Comparison of ENCODE assay signal across 15 cellular contexts in genomic region chr3:53796161-53796560, GRCh38. TPM values are rescaled to one million over a fixed set of nuclear protein-coding genes. Genes with fewer than 3 reads are reported as not detected.
DNase-seq lines count a peak whose midpoint lies in the region; ATAC-seq and TF ChIP-seq lines count a peak whose summit lies in the region.
"Had no signal": no experiment of that assay in that cellular context is flagged by ENCODE, and none has a peak within 500 bp of the region (broad histone marks: within the 10 kb centered on the region; RNA-seq: fewer than 3 reads in every experiment).

No MANE protein-coding gene starts in this region.

- H3K4me1 Mint-ChIP-seq in natural killer cell treated with Interleukin-12 subunit alpha and Interleukin-12 subunit beta and Interleukin-15 and Interleukin-18, amount 100 ng/mL, for 72 hours (ENCODE audit: low read depth in 2 of 2), result no peaks in the 10 kb centered on the region
- no peaks in the 10 kb centered on the region for H3K4me1 Mint-ChIP-seq in chondrocyte (ENCODE audit: low read depth)
- H3K4me1 Mint-ChIP-seq in stimulated activated naive CD8-positive, alpha-beta T cell treated with anti-CD3 and anti-CD28 coated beads, Interleukin-15, amount 100 ng/mL, for 72 hours, result no peaks in the 10 kb centered on the region
- H3K4me1 Mint-ChIP-seq: B cell; naive thymus-derived CD8-positive, alpha-beta T cell had no signal

- DNase-seq in DMS53 treated with DMSO at 0.1 percent for 48 hours (lab: John Stamatoyannopoulos, UW; ENCODE audit: unreplicated experiment) (peak; percentile 1), NCI-H524 (lab: John Stamatoyannopoulos, UW) (peak; percentile 79 to 89), epithelial cell of esophagus (ENCODE audit: low read depth) (peak; percentile 9), ACHN (no peak), chondrocyte (ENCODE audit: low spot score) (no peak)
- DNase-seq in natural killer cell treated with Interleukin-12 subunit alpha and Interleukin-12 subunit beta and Interleukin-15 and Interleukin-18, amount 100 ng/mL, for 72 hours (ENCODE audit: low spot score), result peak; percentile 55
- no peak for DNase-seq in stimulated activated naive CD8-positive, alpha-beta T cell treated with anti-CD3 and anti-CD28 coated beads, Interleukin-15, amount 100 ng/mL, for 72 hours
- DNase-seq: activated T-cell treated with anti-CD3 and anti-CD28 coated beads, Interleukin-2, amount 50 U/mL, for 72 hours; naive thymus-derived CD8-positive, alpha-beta T cell; NCI-H1417 treated with DMSO at 0.1 percent for 48 hours; SIG-M5; stimulated activated CD4-positive, alpha-beta T cell treated with anti-CD3 and anti-CD28 coated beads, Interleukin-15, amount 100 ng/mL, for 24 hours had no signal

- no peak overlapping the region for H3K4me3 Mint-ChIP-seq in natural killer cell treated with Interleukin-12 subunit alpha and Interleukin-12 subunit beta and Interleukin-15 and Interleukin-18, amount 100 ng/mL, for 72 hours
- H3K4me3 Mint-ChIP-seq in chondrocyte (ENCODE audit: unreplicated experiment), result no peak overlapping the region
- H3K4me3 Mint-ChIP-seq in stimulated activated naive CD8-positive, alpha-beta T cell treated with anti-CD3 and anti-CD28 coated beads, Interleukin-15, amount 100 ng/mL, for 72 hours, result no peak overlapping the region
- H3K4me3 Mint-ChIP-seq: activated T-cell treated with anti-CD3 and anti-CD28 coated beads, Interleukin-2, amount 50 U/mL, for 72 hours; B cell; naive thymus-derived CD8-positive, alpha-beta T cell had no signal

- H3K27ac Mint-ChIP-seq in natural killer cell treated with Interleukin-12 subunit alpha and Interleukin-12 subunit beta and Interleukin-15 and Interleukin-18, amount 100 ng/mL, for 72 hours, result no peak overlapping the region
- H3K27ac Mint-ChIP-seq in chondrocyte (ENCODE audit: unreplicated experiment), result no peak overlapping the region
- H3K27ac Mint-ChIP-seq in stimulated activated naive CD8-positive, alpha-beta T cell treated with anti-CD3 and anti-CD28 coated beads, Interleukin-15, amount 100 ng/mL, for 72 hours, result no peak overlapping the region
- H3K27ac Mint-ChIP-seq: activated T-cell treated with anti-CD3 and anti-CD28 coated beads, Interleukin-2, amount 50 U/mL, for 72 hours; B cell; naive thymus-derived CD8-positive, alpha-beta T cell had no signal

- ATAC-seq in natural killer cell treated with Interleukin-12 subunit alpha and Interleukin-12 subunit beta and Interleukin-15 and Interleukin-18, amount 100 ng/mL, for 72 hours, result peak in 1 of 2 donors; percentile 7
- no peak for ATAC-seq in GM21825 (IDR thresholded peaks at IDR 0.05; ENCODE audit: unreplicated experiment)
- ATAC-seq in stimulated activated naive CD8-positive, alpha-beta T cell treated with anti-CD3 and anti-CD28 coated beads, Interleukin-15, amount 100 ng/mL, for 72 hours, result no peak
- ATAC-seq: activated CD4-positive, CD25-positive, alpha-beta regulatory T cell treated with anti-CD3 and anti-CD28 coated beads, Interleukin-2, amount 50 U/mL, for 24 hours; activated T-cell treated with anti-CD3 and anti-CD28 coated beads, Interleukin-2, amount 50 U/mL, for 72 hours; naive thymus-derived CD8-positive, alpha-beta T cell had no signal

- H3K27me3 Mint-ChIP-seq in natural killer cell treated with Interleukin-12 subunit alpha and Interleukin-12 subunit beta and Interleukin-15 and Interleukin-18, amount 100 ng/mL, for 72 hours, result peaks cover 2 to 25% of the 10 kb centered on the region in 2 donors
- H3K27me3 Mint-ChIP-seq in chondrocyte (ENCODE audit: low read depth), result peaks cover 9% of the 10 kb centered on the region
- peaks cover 15% of the 10 kb centered on the region for H3K27me3 Mint-ChIP-seq in stimulated activated naive CD8-positive, alpha-beta T cell treated with anti-CD3 and anti-CD28 coated beads, Interleukin-15, amount 100 ng/mL, for 72 hours

- no peak overlapping the region for H3K4me3 ChIP-seq in epithelial cell of esophagus (ENCODE audit: low read length)

- H3K9me3 Mint-ChIP-seq in natural killer cell treated with Interleukin-12 subunit alpha and Interleukin-12 subunit beta and Interleukin-15 and Interleukin-18, amount 100 ng/mL, for 72 hours, result no peaks in the 10 kb centered on the region
- H3K9me3 Mint-ChIP-seq in chondrocyte (ENCODE audit: low read depth), result no peaks in the 10 kb centered on the region
- no peaks in the 10 kb centered on the region for H3K9me3 Mint-ChIP-seq in stimulated activated naive CD8-positive, alpha-beta T cell treated with anti-CD3 and anti-CD28 coated beads, Interleukin-15, amount 100 ng/mL, for 72 hours
- H3K9me3 Mint-ChIP-seq: activated T-cell treated with anti-CD3 and anti-CD28 coated beads, Interleukin-2, amount 50 U/mL, for 72 hours; naive thymus-derived CD8-positive, alpha-beta T cell had no signal

- in situ Hi-C loops in ACHN (cut with HindIII; ENCODE audit: low pct_ligation_motif_present, low pct_unique_long_range_greater_than_20kb, low sequenced_read_pairs), result no loop called here

- TF ChIP-seq CTCF in epithelial cell of esophagus (IDR thresholded peaks at IDR 0.05; ENCODE audit: insufficient read depth, low read depth, low read length, missing control alignments) (no peak), chondrocyte (IDR thresholded peaks at IDR 0.05) (no peak)

- H3K36me3 Mint-ChIP-seq in natural killer cell treated with Interleukin-12 subunit alpha and Interleukin-12 subunit beta and Interleukin-15 and Interleukin-18, amount 100 ng/mL, for 72 hours, result no peaks in the 10 kb centered on the region
- no peaks in the 10 kb centered on the region for H3K36me3 Mint-ChIP-seq in chondrocyte (ENCODE audit: low read depth)
- H3K36me3 Mint-ChIP-seq: naive thymus-derived CD8-positive, alpha-beta T cell had no signal

RNA-seq across cellular contexts. Expression of gene CHDH, which starts 50.1 kb away (rescaled TPM):
- under 1 TPM; 0.29 to 0.39 TPM for total RNA-seq in natural killer cell treated with Interleukin-12 subunit alpha and Interleukin-12 subunit beta and Interleukin-15 and Interleukin-18, amount 100 ng/mL, for 72 hours
- 0.46 to 0.67 TPM (median 0.60 TPM) in 3 replicates for total RNA-seq in chondrocyte

RNA-seq across cellular contexts. Expression of gene IL17RB, which starts 50.2 kb away (rescaled TPM):
- 1 to 10 TPM; 1.2 to 2.7 TPM for total RNA-seq in natural killer cell treated with Interleukin-12 subunit alpha and Interleukin-12 subunit beta and Interleukin-15 and Interleukin-18, amount 100 ng/mL, for 72 hours
- 0.22 to 0.36 TPM (median 0.31 TPM) in 3 replicates for total RNA-seq in chondrocyte
- total RNA-seq: naive thymus-derived CD8-positive, alpha-beta T cell had no signal

Comparison
In these comparisons a context has a peak if more than half of its experiments do, and no peak if none do; other contexts are left out.
1. DNase-seq: peak in DMS53 treated with DMSO at 0.1 percent for 48 hours (single experiment), NCI-H524 (2 of 2), epithelial cell of esophagus (single experiment) and natural killer cell treated with Interleukin-12 subunit alpha and Interleukin-12 subunit beta and Interleukin-15 and Interleukin-18, amount 100 ng/mL, for 72 hours (single experiment); none in ACHN (single experiment), chondrocyte (single experiment) and stimulated activated naive CD8-positive, alpha-beta T cell treated with anti-CD3 and anti-CD28 coated beads, Interleukin-15, amount 100 ng/mL, for 72 hours (0 of 2).